Comparison of ENCODE assay signal across 15 cellular contexts in genomic region chr6:157298325-157298724, GRCh38.
"Had no signal": no experiment of that assay in that cellular context is flagged by ENCODE, and none has a peak within 500 bp of the region (broad histone marks: within the 10 kb centered on the region; RNA-seq: fewer than 3 reads in every experiment).

No MANE protein-coding gene starts in this region.

- H3K27me3 ChIP-seq: brain microvascular endothelial cell, tibial nerve, vagina had no signal

- ATAC-seq: right cardiac atrium had no signal

- H3K27ac ChIP-seq: brain microvascular endothelial cell, tibial nerve, vagina had no signal

- H3K4me3 ChIP-seq: lung, skin epidermis, tibial nerve, vagina had no signal

- H3K36me3 ChIP-seq: brain microvascular endothelial cell, vagina had no signal

- H3K9me3 ChIP-seq: tibial nerve, vagina had no signal

- DNase-seq: activated CD4-positive, alpha-beta T cell treated with anti-CD3 and anti-CD28 coated beads, Interleukin-2, amount 10 ng/mL, durations not matched to agents 7 days and 5 days; activated CD8-positive, alpha-beta memory T cell treated with anti-CD3 and anti-CD28 coated beads for 24 hours; activated naive CD8-positive, alpha-beta T cell treated with anti-CD3 and anti-CD28 coated beads for 36 hours; anterior cingulate cortex; brain microvascular endothelial cell; nephron progenitor cell; occipital lobe; right cardiac atrium; stimulated activated CD4-positive, alpha-beta T cell treated with anti-CD3 and anti-CD28 coated beads, Interleukin-4, amount 100 ng/mL, for 24 hours; stimulated activated naive CD4-positive, alpha-beta T cell treated with Interleukin-2 at 50 U/mL for 16 hours; substantia nigra had no signal
